ENCODE assay signal across 14 cellular contexts in genomic region chr6:12458558-12458957, GRCh38.
"Had no signal": no experiment of that assay in that cellular context is flagged by ENCODE, and none has a peak within 500 bp of the region (broad histone marks: within the 10 kb centered on the region; RNA-seq: fewer than 3 reads in every experiment).

No MANE protein-coding gene starts in this region.

- H3K27me3 ChIP-seq: colonic mucosa, esophagus squamous epithelium, gastroesophageal sphincter had no signal

- H3K4me3 Mint-ChIP-seq: natural killer cell treated with Interleukin-12 subunit alpha and Interleukin-12 subunit beta and Interleukin-15 and Interleukin-18, amount 100 ng/mL, for 72 hours had no signal

- H3K27ac ChIP-seq: colonic mucosa, esophagus squamous epithelium, gastroesophageal sphincter had no signal

- H3K27ac Mint-ChIP-seq: natural killer cell treated with Interleukin-12 subunit alpha and Interleukin-12 subunit beta and Interleukin-15 and Interleukin-18, amount 100 ng/mL, for 72 hours had no signal

- H3K4me2 ChIP-seq: smooth muscle cell had no signal

- H3K36me3 ChIP-seq: colonic mucosa, esophagus squamous epithelium, gastroesophageal sphincter had no signal

- H3K4me3 ChIP-seq: colonic mucosa, esophagus squamous epithelium, gastroesophageal sphincter, smooth muscle cell had no signal

- ATAC-seq: gastroesophageal sphincter, left lobe of liver, right cardiac atrium had no signal

- H3K9me3 ChIP-seq: colonic mucosa had no signal

- DNase-seq: colonic mucosa; dermis blood vessel endothelial cell; esophagus squamous epithelium; foreskin fibroblast; glutamatergic neuron; islet precursor cell; mammary epithelial cell; stimulated activated CD4-positive, alpha-beta T cell treated with anti-CD3 and anti-CD28 coated beads, Interleukin-2, amount 100 ng/mL, for 48 hours; stimulated activated naive CD4-positive, alpha-beta T cell treated with Interleukin-2 at 50 U/mL for 16 hours had no signal

- H3K4me1 ChIP-seq: colonic mucosa, esophagus squamous epithelium, gastroesophageal sphincter had no signal
